Comparison of ENCODE assay signal across 25 cellular contexts in the genomic region with DNA sequence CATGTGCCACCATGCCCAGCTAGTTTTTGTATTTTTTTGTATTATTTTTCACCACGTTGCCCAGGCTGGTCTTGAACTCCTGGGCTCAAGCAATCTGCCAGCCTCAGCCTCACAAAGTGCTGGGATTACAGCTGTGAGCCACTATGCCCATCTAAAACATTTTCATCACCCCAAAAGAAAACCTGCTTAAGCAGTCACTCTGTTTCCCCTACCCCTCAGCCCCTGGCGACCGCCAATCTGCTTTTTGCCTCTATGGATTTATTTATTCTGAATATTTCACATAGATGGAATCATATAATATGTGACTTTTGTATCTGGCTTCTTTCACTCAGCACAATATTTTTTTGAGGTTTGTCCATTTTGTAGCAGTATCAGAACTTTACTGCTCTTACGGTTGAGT. TPM values are rescaled to one million over a fixed set of nuclear protein-coding genes. Genes with fewer than 3 reads are reported as not detected.
"Had no signal": no experiment of that assay in that cellular context is flagged by ENCODE, and none has a peak within 500 bp of the region (broad histone marks: within the 10 kb centered on the region; RNA-seq: fewer than 3 reads in every experiment).

No MANE protein-coding gene starts in this region.

- ATAC-seq: activated naive CD8-positive, alpha-beta T cell treated with anti-CD3 and anti-CD28 coated beads, Interleukin-2, amount 50 U/mL, for 24 hours; heart right ventricle; left lobe of liver; stimulated activated effector memory CD8-positive, alpha-beta T cell treated with anti-CD3 and anti-CD28 coated beads, Interleukin-12 subunit alpha, Interleukin-12 subunit beta, amount 100 ng/mL, for 72 hours had no signal

- H3K4me1 Mint-ChIP-seq: activated naive CD4-positive, alpha-beta T cell treated with anti-CD3 and anti-CD28 coated beads, Interleukin-2, amount 50 U/mL, for 24 hours; activated naive CD8-positive, alpha-beta T cell treated with anti-CD3 and anti-CD28 coated beads, Interleukin-2, amount 50 U/mL, for 24 hours; stimulated activated effector memory CD8-positive, alpha-beta T cell treated with anti-CD3 and anti-CD28 coated beads, Interleukin-12 subunit alpha, Interleukin-12 subunit beta, amount 100 ng/mL, for 72 hours had no signal

- DNase-seq: activated CD4-positive, alpha-beta memory T cell treated with anti-CD3 and anti-CD28 coated beads, Interleukin-2, amount 10 ng/mL, durations not matched to agents 7 days and 5 days; activated CD4-positive, alpha-beta T cell treated with anti-CD3 and anti-CD28 coated beads, Interleukin-2, amount 10 ng/mL, durations not matched to agents 7 days and 5 days; activated CD4-positive, CD25-positive, alpha-beta regulatory T cell treated with anti-CD3 and anti-CD28 coated beads, Interleukin-2, amount 50 U/mL, for 72 hours; activated naive CD8-positive, alpha-beta T cell treated with anti-CD3 and anti-CD28 coated beads, Interleukin-2, amount 50 U/mL, for 24 hours; activated T-cell treated with anti-CD3 and anti-CD28 coated beads, Interleukin-2, amount 50 U/mL, for 24 hours; amygdala; central memory CD4-positive, alpha-beta T cell; foreskin melanocyte; heart right ventricle; kidney glomerular epithelial cell; ovary; stimulated activated CD4-positive, alpha-beta T cell treated with anti-CD3 and anti-CD28 coated beads, Interleukin-4, amount 100 ng/mL, for 24 hours; SW 1271; T1000 had no signal

- H3K4me3 Mint-ChIP-seq: activated CD4-positive, alpha-beta memory T cell treated with anti-CD3 and anti-CD28 coated beads, Interleukin-2, amount 10 ng/mL, durations not matched to agents 7 days and 5 days; activated CD4-positive, alpha-beta T cell treated with anti-CD3 and anti-CD28 coated beads, Interleukin-2, amount 10 ng/mL, durations not matched to agents 7 days and 5 days; activated naive CD4-positive, alpha-beta T cell treated with anti-CD3 and anti-CD28 coated beads, Interleukin-2, amount 50 U/mL, for 24 hours; activated naive CD8-positive, alpha-beta T cell treated with anti-CD3 and anti-CD28 coated beads, Interleukin-2, amount 50 U/mL, for 24 hours; activated T-cell treated with anti-CD3 and anti-CD28 coated beads, Interleukin-2, amount 50 U/mL, for 24 hours; dendritic cell treated with granulocyte-macrophage colony-stimulating factor and Interleukin-4, amounts not matched to agents 40 ng/mL and 50 ng/mL, for 4 days; nephron; stimulated activated effector memory CD8-positive, alpha-beta T cell treated with anti-CD3 and anti-CD28 coated beads, Interleukin-12 subunit alpha, Interleukin-12 subunit beta, amount 100 ng/mL, for 72 hours; stimulated activated naive CD8-positive, alpha-beta T cell treated with anti-CD3 and anti-CD28 coated beads, Interleukin-15, Interleukin-2, amounts not matched to agents 100 ng/mL and 50 ng/mL, for 24 hours; T-helper 1 cell treated with Interleukin-12 subunit alpha and Interleukin-12 subunit beta and Interleukin-4 antibody, amounts not matched to agents 30 μg/mL and 1 μg/mL, for 36 hours had no signal

- H3K9me3 ChIP-seq: esophagus muscularis mucosa, heart right ventricle, ovary, right lobe of liver had no signal

- H3K27ac Mint-ChIP-seq: activated CD4-positive, alpha-beta memory T cell treated with anti-CD3 and anti-CD28 coated beads, Interleukin-2, amount 10 ng/mL, durations not matched to agents 7 days and 5 days; activated CD4-positive, alpha-beta T cell treated with anti-CD3 and anti-CD28 coated beads, Interleukin-2, amount 10 ng/mL, durations not matched to agents 7 days and 5 days; activated naive CD4-positive, alpha-beta T cell treated with anti-CD3 and anti-CD28 coated beads, Interleukin-2, amount 50 U/mL, for 24 hours; activated naive CD8-positive, alpha-beta T cell treated with anti-CD3 and anti-CD28 coated beads, Interleukin-2, amount 50 U/mL, for 24 hours; activated T-cell treated with anti-CD3 and anti-CD28 coated beads, Interleukin-2, amount 50 U/mL, for 24 hours; nephron; stimulated activated effector memory CD8-positive, alpha-beta T cell treated with anti-CD3 and anti-CD28 coated beads, Interleukin-12 subunit alpha, Interleukin-12 subunit beta, amount 100 ng/mL, for 72 hours; stimulated activated naive CD8-positive, alpha-beta T cell treated with anti-CD3 and anti-CD28 coated beads, Interleukin-15, Interleukin-2, amounts not matched to agents 100 ng/mL and 50 ng/mL, for 24 hours; T-helper 1 cell treated with Interleukin-12 subunit alpha and Interleukin-12 subunit beta and Interleukin-4 antibody, amounts not matched to agents 30 μg/mL and 1 μg/mL, for 36 hours had no signal

- H3K36me3 Mint-ChIP-seq: activated naive CD4-positive, alpha-beta T cell treated with anti-CD3 and anti-CD28 coated beads, Interleukin-2, amount 50 U/mL, for 24 hours; stimulated activated effector memory CD8-positive, alpha-beta T cell treated with anti-CD3 and anti-CD28 coated beads, Interleukin-12 subunit alpha, Interleukin-12 subunit beta, amount 100 ng/mL, for 72 hours had no signal

- H3K27me3 ChIP-seq: esophagus muscularis mucosa, heart right ventricle, ovary, right lobe of liver had no signal

- H3K4me3 ChIP-seq: esophagus muscularis mucosa, heart right ventricle, lung, ovary, right lobe of liver, skin epidermis had no signal

- H3K27me3 Mint-ChIP-seq: activated naive CD8-positive, alpha-beta T cell treated with anti-CD3 and anti-CD28 coated beads, Interleukin-2, amount 50 U/mL, for 24 hours had no signal

- H3K9me3 Mint-ChIP-seq: activated CD4-positive, alpha-beta memory T cell treated with anti-CD3 and anti-CD28 coated beads, Interleukin-2, amount 10 ng/mL, durations not matched to agents 7 days and 5 days; activated CD4-positive, alpha-beta T cell treated with anti-CD3 and anti-CD28 coated beads, Interleukin-2, amount 10 ng/mL, durations not matched to agents 7 days and 5 days; activated naive CD4-positive, alpha-beta T cell treated with anti-CD3 and anti-CD28 coated beads, Interleukin-2, amount 50 U/mL, for 24 hours; activated naive CD8-positive, alpha-beta T cell treated with anti-CD3 and anti-CD28 coated beads, Interleukin-2, amount 50 U/mL, for 24 hours; activated T-cell treated with anti-CD3 and anti-CD28 coated beads, Interleukin-2, amount 50 U/mL, for 24 hours; dendritic cell treated with granulocyte-macrophage colony-stimulating factor and Interleukin-4, amounts not matched to agents 40 ng/mL and 50 ng/mL, for 4 days; nephron; stimulated activated effector memory CD8-positive, alpha-beta T cell treated with anti-CD3 and anti-CD28 coated beads, Interleukin-12 subunit alpha, Interleukin-12 subunit beta, amount 100 ng/mL, for 72 hours; stimulated activated naive CD8-positive, alpha-beta T cell treated with anti-CD3 and anti-CD28 coated beads, Interleukin-15, Interleukin-2, amounts not matched to agents 100 ng/mL and 50 ng/mL, for 24 hours; T-helper 1 cell treated with Interleukin-12 subunit alpha and Interleukin-12 subunit beta and Interleukin-4 antibody, amounts not matched to agents 30 μg/mL and 1 μg/mL, for 36 hours had no signal

- H3K27ac ChIP-seq: esophagus muscularis mucosa, heart right ventricle, ovary, right lobe of liver had no signal

- H3K36me3 ChIP-seq: esophagus muscularis mucosa, heart right ventricle, ovary, right lobe of liver had no signal

RNA-seq across cellular contexts. Expression of a gene that starts 18.6 kb away (rescaled TPM):
- total RNA-seq: activated CD4-positive, alpha-beta memory T cell treated with anti-CD3 and anti-CD28 coated beads, Interleukin-2, amount 10 ng/mL, durations not matched to agents 7 days and 5 days; activated CD4-positive, alpha-beta T cell treated with anti-CD3 and anti-CD28 coated beads, Interleukin-2, amount 10 ng/mL, durations not matched to agents 7 days and 5 days had no signal
